8 cellular contexts compared by ENCODE assay signal in the genomic region with DNA sequence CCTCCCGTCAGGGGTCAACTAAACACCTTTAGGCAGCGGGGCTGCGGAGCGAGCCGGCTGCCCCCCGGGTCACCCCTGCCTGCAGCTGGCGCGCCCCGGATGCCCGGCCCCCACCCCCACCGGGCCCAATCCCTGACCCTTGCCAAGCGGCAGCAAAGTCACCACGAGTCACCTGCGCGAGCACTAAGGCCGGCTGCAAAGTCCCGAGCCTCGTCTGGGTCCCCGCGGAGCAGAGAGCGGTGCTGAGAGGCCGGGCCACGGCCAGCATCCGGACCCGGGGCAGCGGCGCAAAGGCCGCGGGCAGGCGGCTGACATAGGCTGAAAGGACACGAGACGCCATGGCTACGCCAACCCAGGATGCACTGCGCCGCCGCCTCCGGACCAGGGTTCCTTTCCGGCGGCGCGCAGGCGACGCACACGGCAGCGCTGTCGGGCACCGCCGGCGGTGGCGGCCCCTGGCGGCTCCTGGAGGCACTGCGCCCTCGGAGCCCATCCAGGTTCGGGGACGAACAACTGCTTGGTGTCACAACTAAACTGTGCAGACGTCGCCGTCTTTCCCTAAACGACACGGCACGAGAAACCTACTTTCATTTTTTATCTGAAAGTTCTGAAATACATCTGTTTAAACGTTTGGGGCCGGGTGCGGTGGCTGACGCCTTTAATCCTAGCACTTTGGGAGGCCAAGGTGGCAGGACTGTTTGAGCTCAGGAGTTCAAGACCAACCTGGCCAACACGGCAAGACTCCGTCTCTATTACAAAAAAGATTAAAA. TPM values are rescaled to one million over a fixed set of nuclear protein-coding genes. Genes with fewer than 3 reads are reported as not detected.
DNase-seq lines count a peak whose midpoint lies in the region; ATAC-seq lines count a peak whose summit lies in the region.

A gene (minus strand): TSS at position 366 of the 770 bp plus-strand sequence. CDS start 26 bp downstream, at position 340.

- no peaks in the 10 kb centered on the region for H3K9me3 Mint-ChIP-seq in CD8-positive, alpha-beta memory T cell
- no peaks in the 10 kb centered on the region for H3K9me3 Mint-ChIP-seq in activated CD8-positive, alpha-beta T cell treated with anti-CD3 and anti-CD28 coated beads, Interleukin-2, amount 10 ng/mL, durations not matched to agents 7 days and 5 days (ENCODE audit: insufficient read depth)

- peaks cover 6 to 28% (median 7%) of the 10 kb centered on the region in 3 donors for H3K36me3 Mint-ChIP-seq in CD8-positive, alpha-beta memory T cell
- H3K36me3 Mint-ChIP-seq in activated CD8-positive, alpha-beta T cell treated with anti-CD3 and anti-CD28 coated beads, Interleukin-2, amount 10 ng/mL, durations not matched to agents 7 days and 5 days (ENCODE audit: low read depth): peaks cover 23% of the 10 kb centered on the region

- peaks cover 9% of the 10 kb centered on the region for H3K36me3 ChIP-seq in CD8-positive, alpha-beta memory T cell (ENCODE audit: insufficient read depth, low read length)

- peak within 1 kb of the TSS; percentile 77 for H3K27ac ChIP-seq in CD8-positive, alpha-beta memory T cell (ENCODE audit: low read depth, low read length)

- CTCF ChIA-PET in CD8-positive, alpha-beta memory T cell (lab: Charles Lee): interaction anchor here (0.9 to 1.8 kb wide), 8 partner anchors 13 to 161 kb away, joined by 3 to 7 read pairs (median 5); a partner anchor contains a TSS
- CTCF ChIA-PET in activated CD8-positive, alpha-beta T cell treated with anti-CD3 and anti-CD28 coated beads, Interleukin-2, amount 10 ng/mL, durations not matched to agents 7 days and 5 days (lab: Charles Lee): interaction anchor here (0.5 to 2.3 kb wide), 31 partner anchors 8 to 574 kb away, joined by 3 to 15 read pairs (median 4); a partner anchor contains a TSS

- ATAC-seq in GM19438 (IDR thresholded peaks at IDR 0.05; ENCODE audit: low read depth, unreplicated experiment) (peak; percentile 81), HG03571 (IDR thresholded peaks at IDR 0.05; ENCODE audit: unreplicated experiment) (peak; percentile 88)
- ATAC-seq in activated CD8-positive, alpha-beta T cell treated with anti-CD3 and anti-CD28 coated beads, Interleukin-2, amount 10 ng/mL, durations not matched to agents 7 days and 5 days: peak; percentile 99

- peak within 1 kb of the TSS; percentile 78 for H3K4me3 ChIP-seq in CD8-positive, alpha-beta memory T cell (ENCODE audit: low read length)

- no peaks in the 10 kb centered on the region for H3K27me3 ChIP-seq in CD8-positive, alpha-beta memory T cell (ENCODE audit: insufficient read depth, low read length, poor library complexity, severe bottlenecking)

- H3K9me3 ChIP-seq in CD8-positive, alpha-beta memory T cell (ENCODE audit: low read length): no peaks in the 10 kb centered on the region

- POLR2A ChIA-PET in CD8-positive, alpha-beta memory T cell (lab: Charles Lee): interaction anchor here (1.0 to 1.1 kb wide), 2 partner anchors 39 to 144 kb away, joined by 3 read pairs; a partner anchor contains a TSS
- POLR2A ChIA-PET in activated CD8-positive, alpha-beta T cell treated with anti-CD3 and anti-CD28 coated beads, Interleukin-2, amount 10 ng/mL, durations not matched to agents 7 days and 5 days (lab: Charles Lee): interaction anchor here (0.9 to 1.4 kb wide), 3 partner anchors 35 to 45 kb away, joined by 3 to 5 read pairs (median 4); a partner anchor contains a TSS

- H3K27ac Mint-ChIP-seq in CD8-positive, alpha-beta memory T cell: peak within 1 kb of the TSS; percentile 63 to 92 (median 74)
- peak within 1 kb of the TSS; percentile 80 for H3K27ac Mint-ChIP-seq in activated CD8-positive, alpha-beta T cell treated with anti-CD3 and anti-CD28 coated beads, Interleukin-2, amount 10 ng/mL, durations not matched to agents 7 days and 5 days

- H3K27me3 Mint-ChIP-seq in CD8-positive, alpha-beta memory T cell: no peaks in the 10 kb centered on the region
- H3K27me3 Mint-ChIP-seq in activated CD8-positive, alpha-beta T cell treated with anti-CD3 and anti-CD28 coated beads, Interleukin-2, amount 10 ng/mL, durations not matched to agents 7 days and 5 days (ENCODE audit: low read depth): no peaks in the 10 kb centered on the region

- H3K4me3 Mint-ChIP-seq in CD8-positive, alpha-beta memory T cell: peak within 1 kb of the TSS; percentile 80 to 93 (median 84)
- H3K4me3 Mint-ChIP-seq in activated CD8-positive, alpha-beta T cell treated with anti-CD3 and anti-CD28 coated beads, Interleukin-2, amount 10 ng/mL, durations not matched to agents 7 days and 5 days: peak within 1 kb of the TSS; percentile 89

- H3K4me1 Mint-ChIP-seq in CD8-positive, alpha-beta memory T cell: peaks cover 25 to 46% (median 30%) of the 10 kb centered on the region in 3 donors
- peaks cover 29% of the 10 kb centered on the region for H3K4me1 Mint-ChIP-seq in activated CD8-positive, alpha-beta T cell treated with anti-CD3 and anti-CD28 coated beads, Interleukin-2, amount 10 ng/mL, durations not matched to agents 7 days and 5 days (ENCODE audit: low read depth)

- peaks cover 13% of the 10 kb centered on the region for H3K4me1 ChIP-seq in CD8-positive, alpha-beta memory T cell (ENCODE audit: insufficient read depth, low read length)

- peak; percentile 84 to 91 (median 89) for DNase-seq in CD8-positive, alpha-beta memory T cell
- DNase-seq in NCI-H774 (lab: John Stamatoyannopoulos, UW) (peak; percentile 86), lung microvascular endothelial cell (ENCODE audit: low read depth in 2 of 2) (peak; percentile 91 to 93)
- DNase-seq in activated CD8-positive, alpha-beta T cell treated with anti-CD3 and anti-CD28 coated beads, Interleukin-2, amount 10 ng/mL, durations not matched to agents 7 days and 5 days: peak; percentile 93
- peak; percentile 89 for DNase-seq in effector CD4-positive, alpha-beta T cell
- peak; percentile 80 to 88 (median 86) for DNase-seq in stimulated activated CD4-positive, alpha-beta T cell treated with anti-CD3 and anti-CD28 coated beads, TNF-alpha, amount 100 ng/mL, for 4 hours (ENCODE audit: low read depth in 3 of 3)

RNA-seq across cellular contexts. Expression of the gene that starts here (rescaled TPM):
- 100 to 1,000 TPM; 163 to 167 TPM for total RNA-seq in CD8-positive, alpha-beta memory T cell
- 217 TPM for polyA plus RNA-seq in CD8-positive, alpha-beta memory T cell
- total RNA-seq in activated CD8-positive, alpha-beta T cell treated with anti-CD3 and anti-CD28 coated beads, Interleukin-2, amount 10 ng/mL, durations not matched to agents 7 days and 5 days: 100 to 1,000 TPM; 100 to 105 TPM
- 155 and 164 TPM in 2 replicates for total RNA-seq in lung microvascular endothelial cell

Comparison
In these comparisons a context has a peak if more than half of its experiments do, and no peak if none do; other contexts are left out.
1. Peak in every context shown above with its lines: DNase-seq, ATAC-seq, H3K4me3 ChIP-seq and H3K27ac ChIP-seq.